In the genomic region with DNA sequence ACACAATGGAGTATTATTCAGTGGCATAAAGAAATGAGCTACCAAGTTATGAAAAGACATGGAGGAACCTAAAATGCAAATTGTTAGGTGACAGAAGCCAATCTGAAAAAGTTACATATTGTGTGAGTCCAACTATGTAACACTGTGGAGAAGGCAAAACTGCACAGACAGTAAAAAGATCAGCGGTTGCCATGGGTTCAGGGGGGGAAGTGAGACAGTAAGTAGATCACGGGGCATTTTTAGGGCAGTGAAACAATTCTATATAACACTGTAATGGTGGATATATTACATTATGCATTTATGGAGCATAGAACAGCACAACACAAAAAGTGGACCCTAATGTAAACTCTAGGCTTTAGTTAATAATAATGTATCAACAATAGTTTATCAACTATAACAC, we compare ENCODE assay signal across 14 cellular contexts.
"Had no signal": no experiment of that assay in that cellular context is flagged by ENCODE, and none has a peak within 500 bp of the region (broad histone marks: within the 10 kb centered on the region; RNA-seq: fewer than 3 reads in every experiment).

No MANE protein-coding gene starts in this region.

- H3K4me3 ChIP-seq: gastroesophageal sphincter, sigmoid colon, testis had no signal

- H3K27me3 Mint-ChIP-seq: activated CD4-positive, alpha-beta memory T cell treated with anti-CD3 and anti-CD28 coated beads for 36 hours; stimulated activated naive CD8-positive, alpha-beta T cell treated with anti-CD3 and anti-CD28 coated beads, Interleukin-15, amount 100 ng/mL, for 72 hours had no signal

- H3K27ac ChIP-seq: epithelial cell of prostate, gastroesophageal sphincter, sigmoid colon, testis had no signal

- H3K9me3 ChIP-seq: gastroesophageal sphincter, sigmoid colon, testis had no signal

- H3K27me3 ChIP-seq: gastroesophageal sphincter, sigmoid colon, testis had no signal

- DNase-seq: activated CD4-positive, alpha-beta memory T cell treated with anti-CD3 and anti-CD28 coated beads for 36 hours; activated CD4-positive, CD25-positive, alpha-beta regulatory T cell treated with anti-CD3 and anti-CD28 coated beads, Interleukin-2, amount 50 U/mL, for 72 hours; activated effector memory CD4-positive, alpha-beta T cell treated with anti-CD3 and anti-CD28 coated beads, Interleukin-2, amount 50 U/mL, for 16 hours; central memory CD4-positive, alpha-beta T cell; effector memory CD4-positive, alpha-beta T cell; left ventricle myocardium superior; mesenchymal stem cell; sigmoid colon; stimulated activated CD4-positive, alpha-beta T cell treated with anti-CD3 and anti-CD28 coated beads, Interleukin-2, amount 100 ng/mL, for 24 hours; stimulated activated naive CD8-positive, alpha-beta T cell treated with anti-CD3 and anti-CD28 coated beads, Interleukin-15, amount 100 ng/mL, for 72 hours; testis had no signal

- H3K4me3 Mint-ChIP-seq: activated CD4-positive, alpha-beta memory T cell treated with anti-CD3 and anti-CD28 coated beads for 36 hours; stimulated activated naive CD8-positive, alpha-beta T cell treated with anti-CD3 and anti-CD28 coated beads, Interleukin-15, amount 100 ng/mL, for 72 hours had no signal

- FAIRE-seq: keratinocyte had no signal

- ATAC-seq: gastroesophageal sphincter; left ventricle myocardium superior; stimulated activated naive CD8-positive, alpha-beta T cell treated with anti-CD3 and anti-CD28 coated beads, Interleukin-15, amount 100 ng/mL, for 72 hours had no signal

- H3K4me1 ChIP-seq: testis had no signal

- H3K9me3 Mint-ChIP-seq: activated CD4-positive, alpha-beta memory T cell treated with anti-CD3 and anti-CD28 coated beads for 36 hours; stimulated activated naive CD8-positive, alpha-beta T cell treated with anti-CD3 and anti-CD28 coated beads, Interleukin-15, amount 100 ng/mL, for 72 hours had no signal

- H3K27ac Mint-ChIP-seq: activated CD4-positive, alpha-beta memory T cell treated with anti-CD3 and anti-CD28 coated beads for 36 hours; stimulated activated naive CD8-positive, alpha-beta T cell treated with anti-CD3 and anti-CD28 coated beads, Interleukin-15, amount 100 ng/mL, for 72 hours had no signal
